ENCODE assay signal across 28 cellular contexts in genomic region chr19:29775575-29775900, GRCh38. TPM values are rescaled to one million over a fixed set of nuclear protein-coding genes. Genes with fewer than 3 reads are reported as not detected.
DNase-seq lines count a peak whose midpoint lies in the region; ATAC-seq, FAIRE-seq and TF ChIP-seq lines count a peak whose summit lies in the region.
"Had no signal": no experiment of that assay in that cellular context is flagged by ENCODE, and none has a peak within 500 bp of the region (broad histone marks: within the 10 kb centered on the region; RNA-seq: fewer than 3 reads in every experiment).

No MANE protein-coding gene starts in this region.

- H2BK120ac ChIP-seq in H1 (replicated peaks; ENCODE audit: low read depth, low read length), result no peak overlapping the region

- H2AFZ ChIP-seq in SK-N-SH (ENCODE audit: low read depth) (no peak overlapping the region), H1 (ENCODE audit: low read length) (peak overlapping the region; percentile 6; the same call in 1 of the 2 replicates)

- H3K9me3 ChIP-seq in SK-N-SH (no peaks in the 10 kb centered on the region), H1 (ENCODE audit: insufficient read depth in 2 of 2, low read depth in 1 of 2, low read length in 1 of 2) (no peaks in the 10 kb centered on the region)
- H3K9me3 ChIP-seq: A549, adrenal gland, body of pancreas had no signal

- H2BK12ac ChIP-seq in H1 (ENCODE audit: low read depth, low read length), result no peak overlapping the region

- H3K23me2 ChIP-seq in H1 (ENCODE audit: low read depth, low read length), result no peaks in the 10 kb centered on the region

- H3K9me2 ChIP-seq in SK-N-SH, result no peaks in the 10 kb centered on the region

- no peak overlapping the region for H3K27ac ChIP-seq in SK-N-SH (ENCODE audit: low read depth in 2 of 2, low read length in 1 of 2)
- no peak overlapping the region for H3K27ac ChIP-seq in H1 (ENCODE audit: low read depth, low read length)
- H3K27ac ChIP-seq: A549, body of pancreas had no signal

- H2AK5ac ChIP-seq in H1 (ENCODE audit: low read depth, low read length), result no peak overlapping the region

- H3K4me1 Mint-ChIP-seq in mesothelial cell of epicardium (peaks cover 17% of the 10 kb centered on the region), type B pancreatic cell (ENCODE audit: unreplicated experiment) (peaks cover 15% of the 10 kb centered on the region)
- H3K4me1 Mint-ChIP-seq in activated T-cell treated with anti-CD3 and anti-CD28 coated beads, Interleukin-2, amount 50 U/mL, for 4 hours (ENCODE audit: low read depth), result no peaks in the 10 kb centered on the region
- H3K4me1 Mint-ChIP-seq: activated B cell treated with CpG ODN at 0.5 μM for 24 hours, B cell had no signal

- POLR2A ChIA-PET in SK-N-SH (lab: Yijun Ruan, JAX) (no interaction called here), H1 (lab: Charles Lee; ENCODE audit: partially characterized antibody) (no interaction called here)

- H3K14ac ChIP-seq in H1 (ENCODE audit: insufficient read length), result no peak overlapping the region

- H4K5ac ChIP-seq in H1 (ENCODE audit: insufficient read length, low read depth, low read length), result no peak overlapping the region

- no peak overlapping the region for H4K91ac ChIP-seq in H1 (replicated peaks; ENCODE audit: insufficient read length, low read length)

- H3K9ac ChIP-seq in SK-N-SH (no peak overlapping the region), H1 (replicated peaks in 1 of 4; ENCODE audit: extremely low read depth in 1 of 4, low read depth in 3 of 4, low read length in 3 of 4) (no peak overlapping the region; a peak in 1 of 7 replicates)

- H3K4me1 ChIP-seq in SK-N-SH (ENCODE audit: control insufficient read depth in 1 of 2, insufficient read depth in 2 of 2, low read depth in 1 of 2, low read length in 1 of 2) (peaks cover 0 to 6% of the 10 kb centered on the region in 2 experiments; a peak in 1 of 4 replicates), H1 (replicated peaks in 1 of 4; ENCODE audit: control insufficient read depth in 3 of 4, insufficient read depth in 4 of 4, low read length in 3 of 4) (peaks cover 0 to 6% (median 3%) of the 10 kb centered on the region in 4 experiments; a peak in 4 of 7 replicates)
- H3K4me1 ChIP-seq: adrenal gland had no signal

- H3K36me3 Mint-ChIP-seq in mesothelial cell of epicardium (no peaks in the 10 kb centered on the region), type B pancreatic cell (no peaks in the 10 kb centered on the region)
- H3K36me3 Mint-ChIP-seq in activated T-cell treated with anti-CD3 and anti-CD28 coated beads, Interleukin-2, amount 50 U/mL, for 4 hours (ENCODE audit: insufficient read depth), result no peaks in the 10 kb centered on the region
- H3K36me3 Mint-ChIP-seq: activated CD8-positive, alpha-beta memory T cell treated with anti-CD3 and anti-CD28 coated beads, Interleukin-2, amount 10 ng/mL, durations not matched to agents 7 days and 5 days; CD8-positive, alpha-beta T cell had no signal

- no peaks in the 10 kb centered on the region for H3K36me3 ChIP-seq in SK-N-SH (replicated peaks in 1 of 2; ENCODE audit: control insufficient read depth in 1 of 2, insufficient read depth in 2 of 2, low read length in 1 of 2)
- no peaks in the 10 kb centered on the region for H3K36me3 ChIP-seq in H1 (ENCODE audit: control insufficient read depth in 2 of 4, insufficient read depth in 4 of 4, low read length in 3 of 4)
- H3K36me3 ChIP-seq: adrenal gland had no signal

- no peak overlapping the region for H3K56ac ChIP-seq in H1 (replicated peaks; ENCODE audit: insufficient read length, low read depth, low read length)

- H3K79me2 ChIP-seq in SK-N-SH (ENCODE audit: insufficient read depth), result no peaks in the 10 kb centered on the region
- H3K79me2 ChIP-seq in H1 (ENCODE audit: control insufficient read depth in 1 of 2, insufficient read depth in 2 of 2, low read length in 2 of 2), result no peaks in the 10 kb centered on the region

- H3K4me3 ChIP-seq in SK-N-SH (ENCODE audit: low read depth in 2 of 2, low read length in 1 of 2) (no peak overlapping the region), H1 (ENCODE audit: extremely low read depth in 1 of 4, insufficient read depth in 2 of 4, low read depth in 3 of 4, low read length in 4 of 4) (no peak overlapping the region)
- H3K4me3 ChIP-seq: A549, adrenal gland, body of pancreas, K562, lung had no signal

- TF ChIP-seq POLR2A in H1 (IDR thresholded peaks at IDR 0.05; ENCODE audit: control extremely low read depth in 1 of 2, low read depth in 2 of 2, low read length in 2 of 2), result no peak

- H2BK15ac ChIP-seq in H1 (ENCODE audit: low read length), result no peak overlapping the region

- FAIRE-seq in H1 (lab: Jason Lieb, UNC), result no peak
- FAIRE-seq: A549, HTR-8/SVneo, K562 had no signal

- no peak for TF ChIP-seq EP300 in SK-N-SH (IDR thresholded peaks at IDR 0.05; ENCODE audit: borderline replicate concordance in 1 of 2, low read depth in 1 of 2, low read length in 1 of 2)
- no peak for TF ChIP-seq EP300 in H1 (IDR thresholded peaks at IDR 0.05; ENCODE audit: borderline replicate concordance in 1 of 2, low read depth in 2 of 2, low read length in 2 of 2)

- no peak overlapping the region for H3K23ac ChIP-seq in H1 (ENCODE audit: insufficient read length)

- peak overlapping the region; percentile 28; the same call in 1 of the 2 replicates for H4K8ac ChIP-seq in H1 (ENCODE audit: extremely low read depth, insufficient read depth, low read length)

- H3F3A ChIP-seq in SK-N-SH (replicated peaks; ENCODE audit: insufficient read depth), result no peaks in the 10 kb centered on the region

- CTCF ChIA-PET in SK-N-SH (lab: Yijun Ruan, JAX) (interaction anchor here (0.6 to 1.2 kb wide), 3 partner anchors 16 to 97 kb away, joined by 3 to 5 read pairs (median 3); no protein-coding TSS in a partner anchor), H1 (lab: Charles Lee; ENCODE audit: partially characterized antibody) (interaction anchor here (0.6 to 9.6 kb wide), 6 partner anchors 11 to 120 kb away, joined by 3 to 103 read pairs (median 4); no protein-coding TSS in a partner anchor)

- 74% methylated on average over 11 of the region's 11 CpGs for WGBS in SK-N-SH (ENCODE audit: low lambda C conversion rate)
- 79% methylated on average over 11 of the region's 11 CpGs; no CpG with 5 or more reads in 1 of the 2 experiments for WGBS in H1 (ENCODE audit: extremely low coverage in 1 of 2, insufficient coverage in 1 of 2, insufficient read length in 1 of 2, insufficient replicate concordance in 2 of 2, low coverage in 1 of 2, low lambda C conversion rate in 2 of 2, missing lambda C conversion rate in 1 of 2), 2 experiments

- no peak overlapping the region for H3K4ac ChIP-seq in H1 (replicated peaks; ENCODE audit: insufficient read length, low read depth, low read length)

- no peak overlapping the region for H2BK20ac ChIP-seq in H1 (ENCODE audit: low read length)

- H3K4me3 Mint-ChIP-seq in mesothelial cell of epicardium (peak overlapping the region; percentile 54), type B pancreatic cell (peak overlapping the region; percentile 60)
- H3K4me3 Mint-ChIP-seq in activated T-cell treated with anti-CD3 and anti-CD28 coated beads, Interleukin-2, amount 50 U/mL, for 4 hours, result no peak overlapping the region
- H3K4me3 Mint-ChIP-seq: activated B cell treated with CpG ODN at 0.5 μM for 24 hours; activated CD8-positive, alpha-beta memory T cell treated with anti-CD3 and anti-CD28 coated beads, Interleukin-2, amount 10 ng/mL, durations not matched to agents 7 days and 5 days; activated naive CD4-positive, alpha-beta T cell treated with anti-CD3 and anti-CD28 coated beads for 36 hours; B cell; CD8-positive, alpha-beta T cell; stimulated activated naive CD8-positive, alpha-beta T cell treated with anti-CD3 and anti-CD28 coated beads, Interleukin-15, Interleukin-2, amounts not matched to agents 100 ng/mL and 50 ng/mL, for 24 hours had no signal

- ATAC-seq in SK-N-SH treated with all-trans-retinoic acid at 6 μM for 48 hours (no peak), HG02759 (IDR thresholded peaks at IDR 0.05; ENCODE audit: unreplicated experiment) (no peak)
- ATAC-seq in activated T-cell treated with anti-CD3 and anti-CD28 coated beads, Interleukin-2, amount 50 U/mL, for 4 hours, result no peak
- ATAC-seq: A549; activated CD8-positive, alpha-beta memory T cell treated with anti-CD3 and anti-CD28 coated beads, Interleukin-2, amount 10 ng/mL, durations not matched to agents 7 days and 5 days; body of pancreas; CD8-positive, alpha-beta T cell; HCT116; K562; PC-3 had no signal

- no peaks in the 10 kb centered on the region for H3K9me3 Mint-ChIP-seq in mesothelial cell of epicardium
- H3K9me3 Mint-ChIP-seq in type B pancreatic cell, result no peaks in the 10 kb centered on the region
- H3K9me3 Mint-ChIP-seq in activated T-cell treated with anti-CD3 and anti-CD28 coated beads, Interleukin-2, amount 50 U/mL, for 4 hours, result no peaks in the 10 kb centered on the region
- H3K9me3 Mint-ChIP-seq: activated B cell treated with CpG ODN at 0.5 μM for 24 hours; activated naive CD4-positive, alpha-beta T cell treated with anti-CD3 and anti-CD28 coated beads for 36 hours; CD8-positive, alpha-beta T cell; stimulated activated naive CD8-positive, alpha-beta T cell treated with anti-CD3 and anti-CD28 coated beads, Interleukin-15, Interleukin-2, amounts not matched to agents 100 ng/mL and 50 ng/mL, for 24 hours had no signal

- H3K27me3 Mint-ChIP-seq in mesothelial cell of epicardium (ENCODE audit: low read depth) (no peaks in the 10 kb centered on the region), type B pancreatic cell (peaks cover 4% of the 10 kb centered on the region)
- H3K27me3 Mint-ChIP-seq in activated T-cell treated with anti-CD3 and anti-CD28 coated beads, Interleukin-2, amount 50 U/mL, for 4 hours (ENCODE audit: low read depth), result no peaks in the 10 kb centered on the region
- H3K27me3 Mint-ChIP-seq: stimulated activated naive CD8-positive, alpha-beta T cell treated with anti-CD3 and anti-CD28 coated beads, Interleukin-15, Interleukin-2, amounts not matched to agents 100 ng/mL and 50 ng/mL, for 24 hours had no signal

- no peaks in the 10 kb centered on the region for H3K79me1 ChIP-seq in H1 (ENCODE audit: low read depth, low read length)

- H4K20me1 ChIP-seq in SK-N-SH (ENCODE audit: insufficient read depth) (no peaks in the 10 kb centered on the region), H1 (replicated peaks in 1 of 2; ENCODE audit: control insufficient read depth in 1 of 2, insufficient read depth in 2 of 2, low read length in 2 of 2) (no peaks in the 10 kb centered on the region)

- DNase-seq in SK-N-SH (peak; percentile 42), H1 (ENCODE audit: low read depth in 1 of 2, low spot score in 2 of 2) (no peak), mesothelial cell of epicardium (ENCODE audit: low spot score in 2 of 2, unreplicated experiment in 2 of 2) (no peak), type B pancreatic cell (ENCODE audit: extremely low spot score, unreplicated experiment) (no peak), RPMI8226 (no peak)
- DNase-seq in activated T-cell treated with anti-CD3 and anti-CD28 coated beads, Interleukin-2, amount 50 U/mL, for 4 hours, result no peak
- DNase-seq: activated B cell treated with CpG ODN at 0.5 μM for 24 hours; activated CD8-positive, alpha-beta memory T cell treated with anti-CD3 and anti-CD28 coated beads, Interleukin-2, amount 10 ng/mL, durations not matched to agents 7 days and 5 days; activated naive CD4-positive, alpha-beta T cell treated with anti-CD3 and anti-CD28 coated beads for 36 hours; adrenal gland; CD8-positive, alpha-beta T cell; glutamatergic neuron; kidney glomerular epithelial cell; NCI-H2029; NCI-H446 treated with DMSO at 0.1 percent for 48 hours; occipital lobe; PC-3; SHP77 treated with DMSO at 0.1 percent for 48 hours had no signal

- H3K4me2 ChIP-seq in SK-N-SH (no peak overlapping the region), H1 (ENCODE audit: insufficient read depth in 1 of 2, low read depth in 2 of 2, low read length in 2 of 2) (no peak overlapping the region)
- H3K4me2 ChIP-seq: A549 had no signal

- peak overlapping the region; percentile 92 for H3K27ac Mint-ChIP-seq in mesothelial cell of epicardium
- H3K27ac Mint-ChIP-seq in type B pancreatic cell, result peak overlapping the region; percentile 76
- H3K27ac Mint-ChIP-seq: activated B cell treated with CpG ODN at 0.5 μM for 24 hours; activated CD8-positive, alpha-beta memory T cell treated with anti-CD3 and anti-CD28 coated beads, Interleukin-2, amount 10 ng/mL, durations not matched to agents 7 days and 5 days; activated naive CD4-positive, alpha-beta T cell treated with anti-CD3 and anti-CD28 coated beads for 36 hours; B cell; CD8-positive, alpha-beta T cell; stimulated activated naive CD8-positive, alpha-beta T cell treated with anti-CD3 and anti-CD28 coated beads, Interleukin-15, Interleukin-2, amounts not matched to agents 100 ng/mL and 50 ng/mL, for 24 hours had no signal

- 0 out of 2 replicates have a peak overlapping the region, but pooled peaks have one; percentile 32 for H2BK5ac ChIP-seq in H1 (ENCODE audit: low read depth, low read length)

- H3K18ac ChIP-seq in H1 (ENCODE audit: extremely low read depth, low read length), result peak overlapping the region; percentile 60; the same call in 1 of the 2 replicates

- H3K27me3 ChIP-seq in SK-N-SH (ENCODE audit: insufficient read depth) (no peaks in the 10 kb centered on the region), H1 (replicated peaks in 1 of 4; ENCODE audit: control insufficient read depth in 3 of 4, extremely low read depth in 1 of 4, insufficient read depth in 3 of 4, low read length in 3 of 4) (no peaks in the 10 kb centered on the region)
- H3K27me3 ChIP-seq: adrenal gland, body of pancreas had no signal

- TF ChIP-seq RAD21 in SK-N-SH (IDR thresholded peaks at IDR 0.05; ENCODE audit: low read length) (no peak), H1 (IDR thresholded peaks at IDR 0.05 in 1 of 2, conservative IDR thresholded peaks at IDR 0.05 in 1 of 2; ENCODE audit: low read depth in 2 of 2, low read length in 2 of 2) (peak in 1 of 2 experiments; percentile 20; a peak in 1 of 4 replicates)

- no peak for TF ChIP-seq CTCF in SK-N-SH (IDR thresholded peaks at IDR 0.05)
- peak in 1 of 3 experiments; percentile 17; a peak in 2 of 4 replicates for TF ChIP-seq CTCF in H1 (IDR thresholded peaks at IDR 0.05; ENCODE audit: control extremely low read depth in 1 of 3, insufficient read depth in 1 of 3, low read depth in 1 of 3, low read length in 3 of 3)
- no peak for TF ChIP-seq CTCF in mesothelial cell of epicardium (IDR thresholded peaks at IDR 0.05; ENCODE audit: unreplicated experiment)
- TF ChIP-seq CTCF in type B pancreatic cell (conservative IDR thresholded peaks at IDR 0.05), result no peak

RNA-seq across cellular contexts. Expression of gene CCNE1, which starts 36.3 kb away (rescaled TPM):
- polyA plus RNA-seq in SK-N-SH (2012; rRNA removed) (8.9 and 9.0 TPM in 2 replicates), H1 (2011; rRNA removed) (31.8 and 44.6 TPM in 2 replicates)
- 9.3 and 9.9 TPM in 2 replicates for polyA plus RNA-seq in SK-N-SH (2012; cell fraction: cytosol; rRNA removed)
- 14.9 and 17.0 TPM in 2 replicates for polyA plus RNA-seq in SK-N-SH (2012; cell fraction: nucleus; rRNA removed)
- total RNA-seq in H1 (2021; fragmentation: NEBNext Ultra II Directional; extraction: Animal tissue kit (Norgen Biotek cat#: 25700)), result 41.2 and 43.2 TPM in 2 replicates
- polyA plus RNA-seq in H1 (2011; cell fraction: cytosol; rRNA removed), result 40.3 TPM
- polyA plus RNA-seq in H1 (2011; cell fraction: nucleus; rRNA removed), result 26.6 TPM
- polyA plus RNA-seq in H1 (2012, experiment 1 of 2), result 43.1 to 49.6 TPM (median 44.6 TPM) in 4 replicates
- 34.6 TPM for polyA plus RNA-seq in H1 (2012, experiment 2 of 2)
- 35.1 TPM for polyA plus RNA-seq in H1 (2013, experiment 1 of 2)
- 37.0 TPM for polyA plus RNA-seq in H1 (2013, experiment 2 of 2)
- 16.9 and 20.4 TPM in 2 replicates for polyA minus RNA-seq in H1 (2011; rRNA and poly(A)+ RNA removed)
- polyA minus RNA-seq in H1 (2011; cell fraction: cytosol; rRNA and poly(A)+ RNA removed), result 12.8 TPM
- 13.8 TPM for polyA minus RNA-seq in H1 (2011; cell fraction: nucleus; rRNA and poly(A)+ RNA removed)
- total RNA-seq in mesothelial cell of epicardium (13.7 to 14.9 TPM (median 14.7 TPM) in 3 replicates), type B pancreatic cell (ENCODE audit: low replicate concordance) (12.0 and 13.5 TPM in 2 replicates)
- total RNA-seq in activated T-cell treated with anti-CD3 and anti-CD28 coated beads, Interleukin-2, amount 50 U/mL, for 4 hours, result 10 to 100 TPM; 17.4 to 30.2 (median 26.7) TPM
- total RNA-seq: body of pancreas had no signal
